ENCODE assay signal across 31 cellular contexts in the genomic region with DNA sequence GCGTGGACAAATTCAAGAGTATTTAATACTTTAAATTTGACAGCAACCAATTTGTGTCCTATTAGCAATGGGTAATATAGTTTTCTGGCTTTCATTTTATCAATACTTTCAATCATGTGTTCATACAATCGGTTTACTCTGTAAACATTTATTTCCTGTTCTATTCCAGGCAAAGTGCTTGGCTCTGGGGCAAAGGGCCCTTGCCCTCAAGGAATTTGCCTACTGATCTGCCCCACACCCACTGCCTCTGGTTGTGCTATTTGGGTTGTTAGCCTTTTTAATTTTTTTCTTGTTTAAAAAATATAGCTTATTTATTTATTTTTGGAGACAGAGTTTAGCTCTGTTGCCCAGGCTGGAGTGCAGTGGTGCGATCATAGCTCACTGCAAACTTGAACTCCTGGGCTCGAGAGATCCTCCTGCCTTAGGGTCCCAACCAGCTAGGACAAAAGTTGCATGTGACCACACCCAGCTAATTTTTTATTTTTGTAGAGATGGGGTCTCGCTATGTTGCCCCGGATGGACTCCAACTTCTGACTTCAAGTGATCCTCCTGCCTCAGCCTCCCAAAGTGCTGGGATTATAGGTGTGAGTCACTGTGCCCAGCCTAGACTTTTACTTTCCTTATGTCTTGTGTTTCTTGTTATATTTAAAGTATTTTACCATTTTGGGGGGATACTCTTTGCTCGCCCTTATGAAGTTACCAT.
"Had no signal": no experiment of that assay in that cellular context is flagged by ENCODE, and none has a peak within 500 bp of the region (broad histone marks: within the 10 kb centered on the region; RNA-seq: fewer than 3 reads in every experiment).

No MANE protein-coding gene starts in this region.

- H3K4me1 Mint-ChIP-seq: activated CD4-positive, alpha-beta memory T cell treated with anti-CD3 and anti-CD28 coated beads, Interleukin-2, amount 10 ng/mL, durations not matched to agents 7 days and 5 days; activated CD4-positive, alpha-beta T cell treated with anti-CD3 and anti-CD28 coated beads, Interleukin-2, amount 10 ng/mL, durations not matched to agents 7 days and 5 days; activated T-helper 17 cell treated with anti-CD3 and anti-CD28 coated beads, Interleukin-2, amount 50 U/mL, for 72 hours; endodermal cell; stimulated activated effector memory CD8-positive, alpha-beta T cell treated with anti-CD3 and anti-CD28 coated beads, Interleukin-12 subunit alpha, Interleukin-12 subunit beta, amount 100 ng/mL, for 72 hours; T-helper 17 cell had no signal

- H3K36me3 Mint-ChIP-seq: stimulated activated effector memory CD8-positive, alpha-beta T cell treated with anti-CD3 and anti-CD28 coated beads, Interleukin-12 subunit alpha, Interleukin-12 subunit beta, amount 100 ng/mL, for 72 hours had no signal

- FAIRE-seq: astrocyte, kidney had no signal

- H3K27me3 Mint-ChIP-seq: activated CD4-positive, alpha-beta T cell treated with anti-CD3 and anti-CD28 coated beads, Interleukin-2, amount 10 ng/mL, durations not matched to agents 7 days and 5 days; progenitor cell of endocrine pancreas had no signal

- H3K9me3 ChIP-seq: neutrophil, suprapubic skin, tibial artery had no signal

- H3K27me3 ChIP-seq: brain microvascular endothelial cell, neutrophil, suprapubic skin, tibial artery had no signal

- H3K9me3 Mint-ChIP-seq: activated CD4-positive, alpha-beta memory T cell treated with anti-CD3 and anti-CD28 coated beads, Interleukin-2, amount 10 ng/mL, durations not matched to agents 7 days and 5 days; activated CD4-positive, alpha-beta T cell treated with anti-CD3 and anti-CD28 coated beads, Interleukin-2, amount 10 ng/mL, durations not matched to agents 7 days and 5 days; activated T-cell treated with anti-CD3 and anti-CD28 coated beads, Interleukin-2, amount 50 U/mL, for 24 hours; activated T-helper 17 cell treated with anti-CD3 and anti-CD28 coated beads, Interleukin-2, amount 50 U/mL, for 72 hours; immature natural killer cell; stimulated activated effector memory CD8-positive, alpha-beta T cell treated with anti-CD3 and anti-CD28 coated beads, Interleukin-12 subunit alpha, Interleukin-12 subunit beta, amount 100 ng/mL, for 72 hours had no signal

- H3K4me3 ChIP-seq: lung, skin epidermis, suprapubic skin, tibial artery had no signal

- H3K4me3 Mint-ChIP-seq: activated CD4-positive, alpha-beta memory T cell treated with anti-CD3 and anti-CD28 coated beads, Interleukin-2, amount 10 ng/mL, durations not matched to agents 7 days and 5 days; activated CD4-positive, alpha-beta T cell treated with anti-CD3 and anti-CD28 coated beads, Interleukin-2, amount 10 ng/mL, durations not matched to agents 7 days and 5 days; activated T-cell treated with anti-CD3 and anti-CD28 coated beads, Interleukin-2, amount 50 U/mL, for 24 hours; activated T-helper 17 cell treated with anti-CD3 and anti-CD28 coated beads, Interleukin-2, amount 50 U/mL, for 72 hours; endodermal cell; immature natural killer cell; nephron progenitor cell; stimulated activated effector memory CD8-positive, alpha-beta T cell treated with anti-CD3 and anti-CD28 coated beads, Interleukin-12 subunit alpha, Interleukin-12 subunit beta, amount 100 ng/mL, for 72 hours; T-helper 17 cell had no signal

- DNase-seq: activated CD4-positive, alpha-beta memory T cell treated with anti-CD3 and anti-CD28 coated beads, Interleukin-2, amount 10 ng/mL, durations not matched to agents 7 days and 5 days; activated CD4-positive, alpha-beta T cell treated with anti-CD3 and anti-CD28 coated beads for 1 hour; activated CD4-positive, alpha-beta T cell treated with anti-CD3 and anti-CD28 coated beads, Interleukin-2, amount 10 ng/mL, durations not matched to agents 7 days and 5 days; activated CD8-positive, alpha-beta memory T cell treated with anti-CD3 and anti-CD28 coated beads, Interleukin-2, amount 50 U/mL, for 48 hours; activated gamma-delta T cell treated with Interleukin-2 at 50 U/mL for 16 hours; activated naive CD4-positive, alpha-beta T cell treated with anti-CD3 and anti-CD28 coated beads, Interleukin-2, amount 50 U/mL, for 16 hours; activated T-cell treated with anti-CD3 and anti-CD28 coated beads, Interleukin-2, amount 50 U/mL, for 24 hours; amniotic stem cell; brain microvascular endothelial cell; cortex of kidney; endodermal cell; foreskin fibroblast; head of caudate nucleus; hypothalamus; immature natural killer cell; kidney; nephron progenitor cell; stimulated activated CD4-positive, alpha-beta T cell treated with anti-CD3 and anti-CD28 coated beads, Interleukin-4, amount 100 ng/mL, for 24 hours; T-helper 17 cell; T1000; tibial artery had no signal

- H3K4me1 ChIP-seq: tibial artery had no signal

- H3K27ac ChIP-seq: brain microvascular endothelial cell, neutrophil, suprapubic skin, tibial artery had no signal

- ATAC-seq: activated T-helper 17 cell treated with anti-CD3 and anti-CD28 coated beads, Interleukin-2, amount 50 U/mL, for 72 hours; esophagus mucosa; sciatic nerve; stimulated activated effector memory CD8-positive, alpha-beta T cell treated with anti-CD3 and anti-CD28 coated beads, Interleukin-12 subunit alpha, Interleukin-12 subunit beta, amount 100 ng/mL, for 72 hours; T-helper 17 cell had no signal

- H3K36me3 ChIP-seq: brain microvascular endothelial cell, neutrophil, suprapubic skin, tibial artery had no signal
